19 cellular contexts compared by ENCODE assay signal in genomic region chr22:49783926-49784629, GRCh38. TPM values are rescaled to one million over a fixed set of nuclear protein-coding genes. Genes with fewer than 3 reads are reported as not detected.
A peak's percentile ranks its signal among the peaks of the same experiment; 100 is the strongest.
DNase-seq lines count a peak whose midpoint lies in the region; ATAC-seq, FAIRE-seq and TF ChIP-seq lines count a peak whose summit lies in the region.
"Had no signal": no experiment of that assay in that cellular context is flagged by ENCODE, and none has a peak within 500 bp of the region (broad histone marks: within the 10 kb centered on the region; RNA-seq: fewer than 3 reads in every experiment).

No MANE protein-coding gene starts in this region.

- no peak for FAIRE-seq in H1 (lab: Jason Lieb, UNC)
- FAIRE-seq: G401.6, H54 had no signal

- no peak overlapping the region for H3K4me3 ChIP-seq in H1 (ENCODE audit: extremely low read depth in 1 of 4, insufficient read depth in 2 of 4, low read depth in 3 of 4, low read length in 4 of 4)
- H3K4me3 ChIP-seq in neuronal stem cell (ENCODE audit: low read length in 2 of 2): no peak overlapping the region

- H2BK20ac ChIP-seq in H1 (ENCODE audit: low read length): no peak overlapping the region

- H2BK120ac ChIP-seq in H1 (replicated peaks; ENCODE audit: low read depth, low read length) (no peak overlapping the region), neuronal stem cell (ENCODE audit: low read depth, low read length) (no peak overlapping the region)

- POLR2A ChIA-PET in H1 (lab: Charles Lee; ENCODE audit: partially characterized antibody): interaction anchor here (1.0 kb wide), 1 partner anchor 16 kb away, joined by 3 read pairs; no protein-coding TSS in a partner anchor

- H3K36me3 ChIP-seq in H1 (ENCODE audit: control insufficient read depth in 2 of 4, insufficient read depth in 4 of 4, low read length in 3 of 4) (peaks cover 0 to 40% (median 17%) of the 10 kb centered on the region in 4 experiments; a peak in 6 of 8 replicates), neuronal stem cell (replicated peaks in 1 of 2; ENCODE audit: control insufficient read depth in 2 of 2, insufficient read depth in 2 of 2, low read length in 2 of 2) (peaks cover 44 to 91% of the 10 kb centered on the region in 2 donors)

- no peak overlapping the region for H3K14ac ChIP-seq in H1 (ENCODE audit: insufficient read length)
- peak overlapping the region; percentile 63 for H3K14ac ChIP-seq in neuronal stem cell (ENCODE audit: low read length)

- H3K79me2 ChIP-seq in H1 (ENCODE audit: control insufficient read depth in 1 of 2, insufficient read depth in 2 of 2, low read length in 2 of 2): peaks cover 4 to 70% of the 10 kb centered on the region in 2 experiments; a peak in 2 of 4 replicates

- H4K20me1 ChIP-seq in H1 (replicated peaks in 1 of 2; ENCODE audit: control insufficient read depth in 1 of 2, insufficient read depth in 2 of 2, low read length in 2 of 2): peaks cover 13 to 33% of the 10 kb centered on the region in 2 experiments

- CTCF ChIA-PET in H1 (lab: Charles Lee; ENCODE audit: partially characterized antibody): no interaction called here

- no peak for TF ChIP-seq POLR2A in H1 (IDR thresholded peaks at IDR 0.05; ENCODE audit: control extremely low read depth in 1 of 2, low read depth in 2 of 2, low read length in 2 of 2)

- H4K91ac ChIP-seq in H1 (replicated peaks; ENCODE audit: insufficient read length, low read length): no peak overlapping the region
- H4K91ac ChIP-seq in neuronal stem cell (ENCODE audit: low read depth, low read length, poor library complexity): no peak overlapping the region

- no peaks in the 10 kb centered on the region for H3K27me3 Mint-ChIP-seq in natural killer cell treated with Interleukin-12 subunit alpha and Interleukin-12 subunit beta and Interleukin-15 and Interleukin-18, amount 100 ng/mL, for 72 hours
- H3K27me3 Mint-ChIP-seq in natural killer cell (ENCODE audit: low read depth in 2 of 2): no peaks in the 10 kb centered on the region
- H3K27me3 Mint-ChIP-seq: CD4-positive, CD25-positive, alpha-beta regulatory T cell; IgD-negative memory B cell had no signal

- H4K8ac ChIP-seq in H1 (ENCODE audit: extremely low read depth, insufficient read depth, low read length) (no peak overlapping the region), neuronal stem cell (ENCODE audit: low read depth, low read length) (peak overlapping the region; percentile 23)

- H4K5ac ChIP-seq in H1 (ENCODE audit: insufficient read length, low read depth, low read length): no peak overlapping the region

- DNase-seq in natural killer cell treated with Interleukin-12 subunit alpha and Interleukin-12 subunit beta and Interleukin-15 and Interleukin-18, amount 100 ng/mL, for 72 hours (ENCODE audit: low spot score): peak; percentile 45
- DNase-seq in natural killer cell: no peak
- DNase-seq in H1 (ENCODE audit: low read depth in 1 of 2, low spot score in 2 of 2): no peak
- no peak for DNase-seq in neuronal stem cell (ENCODE audit: low spot score)
- DNase-seq in activated naive CD4-positive, alpha-beta T cell (lab: John Stamatoyannopoulos, UW): no peak
- no peak for DNase-seq in DMS114 treated with DMSO at 0.1 percent for 48 hours (lab: John Stamatoyannopoulos, UW; ENCODE audit: unreplicated experiment)
- DNase-seq: AML-193; Calu3; CD4-positive, CD25-positive, alpha-beta regulatory T cell; DMS79; NCI-H1417; NCI-H1930; NCI-H2171; NCI-H774; Right ventricle myocardium superior had no signal

- H2AK5ac ChIP-seq in H1 (ENCODE audit: low read depth, low read length): 0 out of 2 replicates have a peak overlapping the region, but pooled peaks have one; percentile 39
- H2AK5ac ChIP-seq in neuronal stem cell (ENCODE audit: low read depth, low read length): no peak overlapping the region

- no peaks in the 10 kb centered on the region for H3K9me3 ChIP-seq in H1 (ENCODE audit: insufficient read depth in 2 of 2, low read depth in 1 of 2, low read length in 1 of 2)
- H3K9me3 ChIP-seq in neuronal stem cell (replicated peaks in 1 of 2; ENCODE audit: control insufficient read depth in 2 of 2, insufficient read depth in 1 of 2, low read depth in 1 of 2, low read length in 2 of 2): no peaks in the 10 kb centered on the region

- TF ChIP-seq RAD21 in H1 (IDR thresholded peaks at IDR 0.05 in 1 of 2, conservative IDR thresholded peaks at IDR 0.05 in 1 of 2; ENCODE audit: low read depth in 2 of 2, low read length in 2 of 2): no peak

- H3K9ac ChIP-seq in H1 (replicated peaks in 1 of 4; ENCODE audit: extremely low read depth in 1 of 4, low read depth in 3 of 4, low read length in 3 of 4) (no peak overlapping the region), neuronal stem cell (ENCODE audit: low read depth, low read length, poor library complexity) (no peak overlapping the region)

- H3K9me3 Mint-ChIP-seq in natural killer cell treated with Interleukin-12 subunit alpha and Interleukin-12 subunit beta and Interleukin-15 and Interleukin-18, amount 100 ng/mL, for 72 hours: no peaks in the 10 kb centered on the region
- H3K9me3 Mint-ChIP-seq in natural killer cell: no peaks in the 10 kb centered on the region
- H3K9me3 Mint-ChIP-seq: IgD-negative memory B cell had no signal

- H3K27ac ChIP-seq in H1 (ENCODE audit: low read depth, low read length) (no peak overlapping the region), neuronal stem cell (replicated peaks; ENCODE audit: low read length) (no peak overlapping the region)

- WGBS in H1 (ENCODE audit: extremely low coverage in 1 of 2, insufficient coverage in 1 of 2, insufficient read length in 1 of 2, insufficient replicate concordance in 2 of 2, low coverage in 1 of 2, low lambda C conversion rate in 2 of 2, missing lambda C conversion rate in 1 of 2), 2 experiments: 93% methylated on average over 30 of the region's 47 CpGs; no CpG with 5 or more reads in 1 of the 2 experiments
- no CpG with 5 or more reads among the region's 47 CpGs for WGBS in neuronal stem cell (ENCODE audit: extremely low coverage in 2 of 2, insufficient read length in 2 of 2, insufficient replicate concordance in 1 of 2), 2 donors

- H3K18ac ChIP-seq in H1 (ENCODE audit: extremely low read depth, low read length) (no peak overlapping the region), neuronal stem cell (ENCODE audit: low read length) (peak overlapping the region; percentile 2)

- H3K23me2 ChIP-seq in H1 (ENCODE audit: low read depth, low read length): no peaks in the 10 kb centered on the region

- peaks cover 5% of the 10 kb centered on the region for H3K36me3 Mint-ChIP-seq in natural killer cell treated with Interleukin-12 subunit alpha and Interleukin-12 subunit beta and Interleukin-15 and Interleukin-18, amount 100 ng/mL, for 72 hours
- H3K36me3 Mint-ChIP-seq in natural killer cell: no peaks in the 10 kb centered on the region
- H3K36me3 Mint-ChIP-seq: IgD-negative memory B cell had no signal

- H2BK5ac ChIP-seq in H1 (ENCODE audit: low read depth, low read length) (no peak overlapping the region), neuronal stem cell (ENCODE audit: low read length) (no peak overlapping the region)

- intact Hi-C loops in natural killer cell (cut with micrococcal nuclease): no loop called here

- no peak for ATAC-seq in natural killer cell treated with Interleukin-12 subunit alpha and Interleukin-12 subunit beta and Interleukin-15 and Interleukin-18, amount 100 ng/mL, for 72 hours
- ATAC-seq in natural killer cell: no peak
- ATAC-seq in GM19463 (IDR thresholded peaks at IDR 0.05; ENCODE audit: unreplicated experiment): no peak

- peaks cover 17 to 24% of the 10 kb centered on the region in 2 donors for H3K4me1 Mint-ChIP-seq in natural killer cell treated with Interleukin-12 subunit alpha and Interleukin-12 subunit beta and Interleukin-15 and Interleukin-18, amount 100 ng/mL, for 72 hours (ENCODE audit: low read depth in 2 of 2)
- H3K4me1 Mint-ChIP-seq in natural killer cell: peaks cover 19 to 21% of the 10 kb centered on the region in 2 donors

- no peak overlapping the region for H3K56ac ChIP-seq in H1 (replicated peaks; ENCODE audit: insufficient read length, low read depth, low read length)

- no peak overlapping the region for H3K4me2 ChIP-seq in H1 (ENCODE audit: insufficient read depth in 1 of 2, low read depth in 2 of 2, low read length in 2 of 2)
- H3K4me2 ChIP-seq in neuronal stem cell (ENCODE audit: insufficient read depth, low read length, poor library complexity, severe bottlenecking): no peak overlapping the region

- TF ChIP-seq EP300 in H1 (IDR thresholded peaks at IDR 0.05; ENCODE audit: borderline replicate concordance in 1 of 2, low read depth in 2 of 2, low read length in 2 of 2): no peak

- peaks cover 27% of the 10 kb centered on the region for H3K79me1 ChIP-seq in H1 (ENCODE audit: low read depth, low read length)
- H3K79me1 ChIP-seq in neuronal stem cell (ENCODE audit: low read depth, low read length): peaks cover 43% of the 10 kb centered on the region

- H3K27me3 ChIP-seq in H1 (replicated peaks in 1 of 4; ENCODE audit: control insufficient read depth in 3 of 4, extremely low read depth in 1 of 4, insufficient read depth in 3 of 4, low read length in 3 of 4) (no peaks in the 10 kb centered on the region), neuronal stem cell (ENCODE audit: control insufficient read depth in 3 of 3, insufficient read depth in 3 of 3, low read depth in 1 of 3, low read length in 3 of 3) (no peaks in the 10 kb centered on the region)

- H2BK12ac ChIP-seq in H1 (ENCODE audit: low read depth, low read length) (no peak overlapping the region), neuronal stem cell (ENCODE audit: low read length) (no peak overlapping the region)

- H2BK15ac ChIP-seq in H1 (ENCODE audit: low read length): no peak overlapping the region
- no peak overlapping the region for H2BK15ac ChIP-seq in neuronal stem cell (ENCODE audit: low read length)

- no peak overlapping the region for H3K23ac ChIP-seq in H1 (ENCODE audit: insufficient read length)
- H3K23ac ChIP-seq in neuronal stem cell (ENCODE audit: low read depth, low read length, poor library complexity): no peak overlapping the region

- no peak overlapping the region for H3K27ac Mint-ChIP-seq in natural killer cell treated with Interleukin-12 subunit alpha and Interleukin-12 subunit beta and Interleukin-15 and Interleukin-18, amount 100 ng/mL, for 72 hours
- no peak overlapping the region for H3K27ac Mint-ChIP-seq in natural killer cell

- H3K4me1 ChIP-seq in H1 (replicated peaks in 1 of 4; ENCODE audit: control insufficient read depth in 3 of 4, insufficient read depth in 4 of 4, low read length in 3 of 4) (no peaks in the 10 kb centered on the region; a peak in 3 of 7 replicates), neuronal stem cell (ENCODE audit: control insufficient read depth in 2 of 2, insufficient read depth in 1 of 2, low read depth in 1 of 2, low read length in 2 of 2) (no peaks in the 10 kb centered on the region)

- no peak overlapping the region for H3K4ac ChIP-seq in H1 (replicated peaks; ENCODE audit: insufficient read length, low read depth, low read length)
- no peak overlapping the region for H3K4ac ChIP-seq in neuronal stem cell (ENCODE audit: low read length)

- TF ChIP-seq CTCF in natural killer cell (IDR thresholded peaks at IDR 0.05) (no peak), H1 (IDR thresholded peaks at IDR 0.05; ENCODE audit: control extremely low read depth in 1 of 3, insufficient read depth in 1 of 3, low read depth in 1 of 3, low read length in 3 of 3) (no peak)

- H3K4me3 Mint-ChIP-seq in natural killer cell treated with Interleukin-12 subunit alpha and Interleukin-12 subunit beta and Interleukin-15 and Interleukin-18, amount 100 ng/mL, for 72 hours: no peak overlapping the region
- H3K4me3 Mint-ChIP-seq in natural killer cell: no peak overlapping the region
- H3K4me3 Mint-ChIP-seq: CD4-positive, CD25-positive, alpha-beta regulatory T cell; IgD-negative memory B cell had no signal

- H2AFZ ChIP-seq in H1 (ENCODE audit: low read length): no peak overlapping the region
- no peak overlapping the region for H2AFZ ChIP-seq in neuronal stem cell (ENCODE audit: low read length)

RNA-seq across cellular contexts. Expression of gene BRD1, which starts 43.6 kb away (rescaled TPM):
- 10 to 100 TPM; 31.2 to 59.5 TPM for total RNA-seq in natural killer cell treated with Interleukin-12 subunit alpha and Interleukin-12 subunit beta and Interleukin-15 and Interleukin-18, amount 100 ng/mL, for 72 hours
- total RNA-seq in natural killer cell: 100 to 1,000 TPM; 126 to 154 (median 132) TPM
- 34.0 and 35.7 TPM in 2 replicates for total RNA-seq in H1 (2021; fragmentation: NEBNext Ultra II Directional; extraction: Animal tissue kit (Norgen Biotek cat#: 25700))
- 6.8 and 11.4 TPM in 2 replicates for polyA plus RNA-seq in H1 (2011; rRNA removed)
- polyA plus RNA-seq in H1 (2011; cell fraction: cytosol; rRNA removed): 9.0 TPM
- polyA plus RNA-seq in H1 (2011; cell fraction: nucleus; rRNA removed): 27.1 TPM
- polyA plus RNA-seq in H1 (2012, experiment 1 of 2): 19.0 to 25.1 TPM (median 23.0 TPM) in 4 replicates
- polyA plus RNA-seq in H1 (2012, experiment 2 of 2): 15.0 TPM
- 13.9 TPM for polyA plus RNA-seq in H1 (2013, experiment 1 of 2)
- polyA plus RNA-seq in H1 (2013, experiment 2 of 2): 13.1 TPM
- 10.0 and 12.5 TPM in 2 replicates for polyA minus RNA-seq in H1 (2011; rRNA and poly(A)+ RNA removed)
- polyA minus RNA-seq in H1 (2011; cell fraction: cytosol; rRNA and poly(A)+ RNA removed): 20.6 TPM
- polyA minus RNA-seq in H1 (2011; cell fraction: nucleus; rRNA and poly(A)+ RNA removed): 24.8 TPM
- 21.8 TPM for polyA plus RNA-seq in neuronal stem cell (2013, experiment 1 of 2)
- 22.7 TPM for polyA plus RNA-seq in neuronal stem cell (2013, experiment 2 of 2)
